8 cellular contexts compared by ENCODE assay signal in genomic region chr1:219173434-219173757, GRCh38. TPM values are rescaled to one million over a fixed set of nuclear protein-coding genes. Genes with fewer than 3 reads are reported as not detected.
DNase-seq lines count a peak whose midpoint lies in the region; ATAC-seq and TF ChIP-seq lines count a peak whose summit lies in the region.

No MANE protein-coding gene starts in this region.

- H3K4me3 ChIP-seq in HUES64 (ENCODE audit: low read length) (peak overlapping the region; percentile 88), dorsolateral prefrontal cortex (peak overlapping the region; percentile 65 to 96 (median 85)), parathyroid adenoma (ENCODE audit: low read depth, low read length) (peak overlapping the region; percentile 80)

- WGBS in HUES64, result 1% methylated on average over 2 of the region's 6 CpGs

- H3K9me3 Mint-ChIP-seq in activated CD8-positive, alpha-beta memory T cell treated with anti-CD3 and anti-CD28 coated beads, Interleukin-2, amount 10 ng/mL, durations not matched to agents 7 days and 5 days (ENCODE audit: low read depth), result no peaks in the 10 kb centered on the region

- H3K4me3 Mint-ChIP-seq in activated CD8-positive, alpha-beta memory T cell treated with anti-CD3 and anti-CD28 coated beads, Interleukin-2, amount 10 ng/mL, durations not matched to agents 7 days and 5 days, result peak overlapping the region; percentile 95

- intact Hi-C loops in dorsolateral prefrontal cortex (cut with DNase I), result loop anchor here in 1 of 2 donors (10.0 kb wide), 1 partner anchor 491 kb away; no protein-coding TSS in a partner anchor

- H2AFZ ChIP-seq in parathyroid adenoma, result peak overlapping the region; percentile 93

- peaks cover 7% of the 10 kb centered on the region for H3K36me3 Mint-ChIP-seq in activated CD8-positive, alpha-beta memory T cell treated with anti-CD3 and anti-CD28 coated beads, Interleukin-2, amount 10 ng/mL, durations not matched to agents 7 days and 5 days

- ATAC-seq in activated CD8-positive, alpha-beta memory T cell treated with anti-CD3 and anti-CD28 coated beads, Interleukin-2, amount 10 ng/mL, durations not matched to agents 7 days and 5 days, result no peak

- H3K27ac Mint-ChIP-seq in activated CD8-positive, alpha-beta memory T cell treated with anti-CD3 and anti-CD28 coated beads, Interleukin-2, amount 10 ng/mL, durations not matched to agents 7 days and 5 days, result peak overlapping the region; percentile 96

- H3K36me3 ChIP-seq in HUES64 (ENCODE audit: insufficient read depth, low read length) (no peaks in the 10 kb centered on the region), parathyroid adenoma (ENCODE audit: control insufficient read depth, insufficient read depth, low read length) (no peaks in the 10 kb centered on the region)

- H3K27ac ChIP-seq in HUES64 (ENCODE audit: low read depth, low read length) (peak overlapping the region; percentile 84; the same call in 1 of the 2 replicates), dorsolateral prefrontal cortex (peak overlapping the region; percentile 1 to 98 (median 89)), parathyroid adenoma (peak overlapping the region; percentile 74)

- H3K4me1 ChIP-seq in HUES64 (ENCODE audit: insufficient read depth, low read length) (peaks cover 15% of the 10 kb centered on the region; the same call in 1 of the 2 replicates), parathyroid adenoma (peaks cover 6% of the 10 kb centered on the region)

- H3K27me3 ChIP-seq in HUES64 (ENCODE audit: insufficient read depth, low read length) (no peaks in the 10 kb centered on the region), dorsolateral prefrontal cortex (no peaks in the 10 kb centered on the region), parathyroid adenoma (ENCODE audit: control insufficient read depth, insufficient read depth, low read length) (no peaks in the 10 kb centered on the region)

- H3K4me2 ChIP-seq in parathyroid adenoma (ENCODE audit: low read length), result peak overlapping the region; percentile 86

- peaks cover 38% of the 10 kb centered on the region for H3K4me1 Mint-ChIP-seq in activated CD8-positive, alpha-beta memory T cell treated with anti-CD3 and anti-CD28 coated beads, Interleukin-2, amount 10 ng/mL, durations not matched to agents 7 days and 5 days

- DNase-seq in activated CD8-positive, alpha-beta memory T cell treated with anti-CD3 and anti-CD28 coated beads, Interleukin-2, amount 10 ng/mL, durations not matched to agents 7 days and 5 days, result no peak
- no peak for DNase-seq in activated CD8-positive, alpha-beta memory T cell treated with anti-CD3 and anti-CD28 coated beads, Interleukin-2, amount 50 U/mL, for 4 hours
- DNase-seq in dorsolateral prefrontal cortex, result no peak
- no peak for DNase-seq in NCI-H2081 treated with DMSO at 0.1 percent for 48 hours (lab: John Stamatoyannopoulos, UW)
- DNase-seq in GM19238 (ENCODE audit: insufficient read length, low spot score), result no peak
- no peak for DNase-seq in SHP77 treated with DMSO at 0.1 percent for 48 hours (lab: John Stamatoyannopoulos, UW)

- no peaks in the 10 kb centered on the region for H3K27me3 Mint-ChIP-seq in activated CD8-positive, alpha-beta memory T cell treated with anti-CD3 and anti-CD28 coated beads, Interleukin-2, amount 10 ng/mL, durations not matched to agents 7 days and 5 days

- CTCF ChIA-PET in activated CD8-positive, alpha-beta memory T cell treated with anti-CD3 and anti-CD28 coated beads, Interleukin-2, amount 10 ng/mL, durations not matched to agents 7 days and 5 days (lab: Charles Lee), result interaction anchor here (0.6 to 1.8 kb wide), 4 partner anchors 14 to 889 kb away, joined by 3 to 4 read pairs (median 3); partner anchors contain the start of gene RRP15

- no peaks in the 10 kb centered on the region for H3K79me2 ChIP-seq in parathyroid adenoma

- no peaks in the 10 kb centered on the region for H3K9me3 ChIP-seq in HUES64 (ENCODE audit: insufficient read depth, low read depth, low read length)
- no peaks in the 10 kb centered on the region for H3K9me3 ChIP-seq in parathyroid adenoma (ENCODE audit: control insufficient read depth, low read length)

- H3K9ac ChIP-seq in HUES64 (ENCODE audit: low read depth, low read length), result 0 out of 2 replicates have a peak overlapping the region, but pooled peaks have one; percentile 40
- H3K9ac ChIP-seq in parathyroid adenoma, result peak overlapping the region; percentile 61

- no peak for TF ChIP-seq CTCF in dorsolateral prefrontal cortex (IDR thresholded peaks at IDR 0.05 in 54 of 56, conservative IDR thresholded peaks at IDR 0.05 in 2 of 56; ENCODE audit: low read depth in 1 of 56, partially characterized antibody in 56 of 56)
- TF ChIP-seq CTCF in parathyroid adenoma (IDR thresholded peaks at IDR 0.05), result no peak

RNA-seq across cellular contexts. Expression of gene LYPLAL1, which starts 0.3 kb away (rescaled TPM):
- total RNA-seq in activated CD8-positive, alpha-beta memory T cell treated with anti-CD3 and anti-CD28 coated beads, Interleukin-2, amount 10 ng/mL, durations not matched to agents 7 days and 5 days, result 10 to 100 TPM; 16.7 to 17.7 TPM
- 9.7 TPM for polyA plus RNA-seq in HUES64 (2013, experiment 1 of 2)
- 14.8 TPM for polyA plus RNA-seq in HUES64 (2013, experiment 2 of 2)
- 10 to 100 TPM; 32.7 to 64.3 (median 46.4) TPM for total RNA-seq in dorsolateral prefrontal cortex
